ENCODE assay signal across 8 cellular contexts in the genomic region with DNA sequence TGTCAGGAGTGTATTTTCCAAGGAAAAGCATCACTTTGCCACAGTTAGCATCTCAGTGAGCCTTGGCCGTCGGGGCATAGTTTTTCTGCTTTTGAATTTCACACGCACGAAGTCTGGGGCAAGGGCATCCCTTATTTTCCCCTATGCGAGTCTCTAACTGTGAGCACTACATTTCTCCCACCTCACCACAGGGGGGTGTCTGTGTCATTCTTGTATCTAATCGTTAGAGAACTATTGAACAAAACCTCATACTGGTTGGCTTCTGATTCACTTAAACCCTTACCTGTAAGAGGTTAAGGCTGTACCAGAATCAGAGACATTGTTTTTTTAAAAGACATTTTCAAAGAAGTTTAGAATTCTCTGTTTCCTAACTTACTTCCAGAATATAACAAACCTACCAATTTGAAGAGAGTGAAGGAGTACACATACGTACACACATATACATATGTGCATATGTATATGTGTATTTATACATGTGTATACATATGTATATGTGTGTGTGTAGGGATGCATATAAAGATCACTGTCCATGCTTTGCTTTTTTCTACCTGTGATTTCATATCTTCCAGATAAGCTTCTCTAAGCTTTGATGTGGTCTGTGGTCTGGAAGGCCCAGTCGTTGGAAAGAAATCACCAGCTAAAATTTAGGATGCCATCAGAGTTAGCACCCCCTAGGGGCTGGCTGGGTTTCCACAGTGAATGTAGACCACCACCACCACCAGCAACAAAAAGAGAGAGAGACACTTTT. TPM values are rescaled to one million over a fixed set of nuclear protein-coding genes. Genes with fewer than 3 reads are reported as not detected.
A peak's percentile ranks its signal among the peaks of the same experiment; 100 is the strongest.
DNase-seq lines count a peak whose midpoint lies in the region; ATAC-seq and FAIRE-seq lines count a peak whose summit lies in the region.

No MANE protein-coding gene starts in this region.

- peaks cover 2% of the 10 kb centered on the region for H3K4me1 Mint-ChIP-seq in activated CD8-positive, alpha-beta T cell treated with anti-CD3 and anti-CD28 coated beads, Interleukin-2, amount 10 ng/mL, durations not matched to agents 7 days and 5 days (ENCODE audit: low read depth)

- ATAC-seq in activated CD8-positive, alpha-beta T cell treated with anti-CD3 and anti-CD28 coated beads, Interleukin-2, amount 10 ng/mL, durations not matched to agents 7 days and 5 days = peak; percentile 64
- no peak for ATAC-seq in HG03139 (IDR thresholded peaks at IDR 0.05; ENCODE audit: unreplicated experiment)

- FAIRE-seq in HTR-8/SVneo (lab: Jason Lieb, UNC) = no peak
- FAIRE-seq in urothelium cell line (lab: Jason Lieb, UNC) = peak; percentile 66

- H3K4me3 Mint-ChIP-seq in activated CD8-positive, alpha-beta T cell treated with anti-CD3 and anti-CD28 coated beads, Interleukin-2, amount 10 ng/mL, durations not matched to agents 7 days and 5 days = no peak overlapping the region

- no peak overlapping the region for H3K27ac Mint-ChIP-seq in activated CD8-positive, alpha-beta T cell treated with anti-CD3 and anti-CD28 coated beads, Interleukin-2, amount 10 ng/mL, durations not matched to agents 7 days and 5 days

- H3K9me3 Mint-ChIP-seq in activated CD8-positive, alpha-beta T cell treated with anti-CD3 and anti-CD28 coated beads, Interleukin-2, amount 10 ng/mL, durations not matched to agents 7 days and 5 days (ENCODE audit: insufficient read depth) = no peaks in the 10 kb centered on the region

- DNase-seq in NCI-H524 (lab: John Stamatoyannopoulos, UW) = peak; percentile 38 to 58
- no peak for DNase-seq in NCI-H524 treated with DMSO at 0.1 percent for 48 hours (lab: John Stamatoyannopoulos, UW)
- peak; percentile 35 for DNase-seq in HTR-8/SVneo (ENCODE audit: insufficient read length, low spot score)
- peak; percentile 34 for DNase-seq in activated CD8-positive, alpha-beta T cell treated with anti-CD3 and anti-CD28 coated beads, Interleukin-2, amount 10 ng/mL, durations not matched to agents 7 days and 5 days
- DNase-seq in iPS-NIHi7 (ENCODE audit: extremely low spot score) = peak; percentile 62
- DNase-seq in urothelium cell line (ENCODE audit: low spot score) = peak; percentile 59
- no peak for DNase-seq in DMS153 treated with DMSO at 0.1 percent for 48 hours (lab: John Stamatoyannopoulos, UW; ENCODE audit: unreplicated experiment)

- POLR2A ChIA-PET in activated CD8-positive, alpha-beta T cell treated with anti-CD3 and anti-CD28 coated beads, Interleukin-2, amount 10 ng/mL, durations not matched to agents 7 days and 5 days (lab: Charles Lee) = no interaction called here

- no peaks in the 10 kb centered on the region for H3K36me3 Mint-ChIP-seq in activated CD8-positive, alpha-beta T cell treated with anti-CD3 and anti-CD28 coated beads, Interleukin-2, amount 10 ng/mL, durations not matched to agents 7 days and 5 days (ENCODE audit: low read depth)

- CTCF ChIA-PET in activated CD8-positive, alpha-beta T cell treated with anti-CD3 and anti-CD28 coated beads, Interleukin-2, amount 10 ng/mL, durations not matched to agents 7 days and 5 days (lab: Charles Lee) = interaction anchor here (1.1 to 2.2 kb wide), 10 partner anchors 10 to 220 kb away, joined by 3 to 7 read pairs (median 5); no protein-coding TSS in a partner anchor

- peaks cover 7% of the 10 kb centered on the region for H3K27me3 Mint-ChIP-seq in activated CD8-positive, alpha-beta T cell treated with anti-CD3 and anti-CD28 coated beads, Interleukin-2, amount 10 ng/mL, durations not matched to agents 7 days and 5 days (ENCODE audit: low read depth)

RNA-seq across cellular contexts. Expression of gene MYZAP, which starts 49.4 kb away (rescaled TPM):
- not detected for total RNA-seq in activated CD8-positive, alpha-beta T cell treated with anti-CD3 and anti-CD28 coated beads, Interleukin-2, amount 10 ng/mL, durations not matched to agents 7 days and 5 days

Comparison
In these comparisons a context has a peak if more than half of its experiments do, and no peak if none do; other contexts are left out.
1. DNase-seq: peak in NCI-H524 (2 of 2), HTR-8/SVneo (single experiment), activated CD8-positive, alpha-beta T cell treated with anti-CD3 and anti-CD28 coated beads, Interleukin-2, amount 10 ng/mL, durations not matched to agents 7 days and 5 days (single experiment), iPS-NIHi7 (single experiment) and urothelium cell line (single experiment); none in NCI-H524 treated with DMSO at 0.1 percent for 48 hours (single experiment) and DMS153 treated with DMSO at 0.1 percent for 48 hours (single experiment).